Comparison of ENCODE assay signal across 2 cellular contexts in the genomic region with DNA sequence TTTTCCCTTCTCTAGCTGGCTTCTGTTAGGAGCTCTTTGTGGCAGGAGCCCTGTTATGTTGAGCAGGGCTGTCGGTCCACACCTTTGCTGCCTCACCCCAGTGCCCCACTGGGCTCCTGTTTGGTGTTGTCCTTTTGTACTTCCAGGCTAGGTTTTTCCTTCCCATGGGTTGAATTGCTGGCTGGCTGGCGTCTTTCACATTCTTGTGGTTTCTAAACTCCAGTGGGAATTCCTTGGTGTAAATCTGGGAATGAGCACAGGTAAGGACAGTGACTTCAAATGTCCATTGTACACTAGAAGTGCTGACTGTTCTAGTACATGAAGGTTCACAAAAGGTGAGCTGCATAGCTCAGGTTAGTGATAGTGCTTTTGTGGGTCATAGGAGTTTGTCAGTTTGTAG.
TF ChIP-seq lines count a peak whose summit lies in the region.

No MANE protein-coding gene starts in this region.

TF ChIP-seq in GM23338, 12 proteins besides CTCF, POLR2A, EP300 and RAD21 (continues in another document):
- no peak for TF ChIP-seq ZNF114 (CRISPR knock-in tag; IDR thresholded peaks at IDR 0.05)
- no peak for TF ChIP-seq ZNF462 (CRISPR knock-in tag; IDR thresholded peaks at IDR 0.05)
- TF ChIP-seq STAT1 (IDR thresholded peaks at IDR 0.05; ENCODE audit: unreplicated experiment): no peak
- TF ChIP-seq ZNF331 (CRISPR knock-in tag; IDR thresholded peaks at IDR 0.05; ENCODE audit: low read depth): no peak
- no peak for TF ChIP-seq CREB1 (CRISPR knock-in tag; IDR thresholded peaks at IDR 0.05; ENCODE audit: low read depth)
- TF ChIP-seq JUNB (IDR thresholded peaks at IDR 0.05; ENCODE audit: unreplicated experiment): no peak
- TF ChIP-seq, protein P1, sequence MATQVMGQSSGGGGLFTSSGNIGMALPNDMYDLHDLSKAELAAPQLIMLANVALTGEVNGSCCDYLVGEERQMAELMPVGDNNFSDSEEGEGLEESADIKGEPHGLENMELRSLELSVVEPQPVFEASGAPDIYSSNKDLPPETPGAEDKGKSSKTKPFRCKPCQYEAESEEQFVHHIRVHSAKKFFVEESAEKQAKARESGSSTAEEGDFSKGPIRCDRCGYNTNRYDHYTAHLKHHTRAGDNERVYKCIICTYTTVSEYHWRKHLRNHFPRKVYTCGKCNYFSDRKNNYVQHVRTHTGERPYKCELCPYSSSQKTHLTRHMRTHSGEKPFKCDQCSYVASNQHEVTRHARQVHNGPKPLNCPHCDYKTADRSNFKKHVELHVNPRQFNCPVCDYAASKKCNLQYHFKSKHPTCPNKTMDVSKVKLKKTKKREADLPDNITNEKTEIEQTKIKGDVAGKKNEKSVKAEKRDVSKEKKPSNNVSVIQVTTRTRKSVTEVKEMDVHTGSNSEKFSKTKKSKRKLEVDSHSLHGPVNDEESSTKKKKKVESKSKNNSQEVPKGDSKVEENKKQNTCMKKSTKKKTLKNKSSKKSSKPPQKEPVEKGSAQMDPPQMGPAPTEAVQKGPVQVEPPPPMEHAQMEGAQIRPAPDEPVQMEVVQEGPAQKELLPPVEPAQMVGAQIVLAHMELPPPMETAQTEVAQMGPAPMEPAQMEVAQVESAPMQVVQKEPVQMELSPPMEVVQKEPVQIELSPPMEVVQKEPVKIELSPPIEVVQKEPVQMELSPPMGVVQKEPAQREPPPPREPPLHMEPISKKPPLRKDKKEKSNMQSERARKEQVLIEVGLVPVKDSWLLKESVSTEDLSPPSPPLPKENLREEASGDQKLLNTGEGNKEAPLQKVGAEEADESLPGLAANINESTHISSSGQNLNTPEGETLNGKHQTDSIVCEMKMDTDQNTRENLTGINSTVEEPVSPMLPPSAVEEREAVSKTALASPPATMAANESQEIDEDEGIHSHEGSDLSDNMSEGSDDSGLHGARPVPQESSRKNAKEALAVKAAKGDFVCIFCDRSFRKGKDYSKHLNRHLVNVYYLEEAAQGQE (IDR thresholded peaks at IDR 0.05; ENCODE audit: unreplicated experiment): no peak
- TF ChIP-seq, protein P2, sequence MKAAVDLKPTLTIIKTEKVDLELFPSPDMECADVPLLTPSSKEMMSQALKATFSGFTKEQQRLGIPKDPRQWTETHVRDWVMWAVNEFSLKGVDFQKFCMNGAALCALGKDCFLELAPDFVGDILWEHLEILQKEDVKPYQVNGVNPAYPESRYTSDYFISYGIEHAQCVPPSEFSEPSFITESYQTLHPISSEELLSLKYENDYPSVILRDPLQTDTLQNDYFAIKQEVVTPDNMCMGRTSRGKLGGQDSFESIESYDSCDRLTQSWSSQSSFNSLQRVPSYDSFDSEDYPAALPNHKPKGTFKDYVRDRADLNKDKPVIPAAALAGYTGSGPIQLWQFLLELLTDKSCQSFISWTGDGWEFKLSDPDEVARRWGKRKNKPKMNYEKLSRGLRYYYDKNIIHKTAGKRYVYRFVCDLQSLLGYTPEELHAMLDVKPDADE (IDR thresholded peaks at IDR 0.05): no peak
- no peak for TF ChIP-seq NANOG (IDR thresholded peaks at IDR 0.05; ENCODE audit: borderline replicate concordance)
- TF ChIP-seq EZH2phosphoT487 (IDR thresholded peaks at IDR 0.05; ENCODE audit: unreplicated experiment): no peak

TF ChIP-seq in IMR-90, 13 proteins besides CTCF, POLR2A, EP300 and RAD21:
- no peak for TF ChIP-seq MXI1 (IDR thresholded peaks at IDR 0.05; ENCODE audit: borderline replicate concordance, low read depth, low read length)
- no peak for TF ChIP-seq NFE2L2 (IDR thresholded peaks at IDR 0.05; ENCODE audit: low read depth, low read length)
- no peak for TF ChIP-seq FOS (IDR thresholded peaks at IDR 0.05; ENCODE audit: low read depth, low read length)
- no peak for TF ChIP-seq SMC3 (IDR thresholded peaks at IDR 0.05; ENCODE audit: low read depth, low read length)
